Comparison of ENCODE assay signal across 10 cellular contexts in genomic region chr2:62412347-62412742, GRCh38.
DNase-seq lines count a peak whose midpoint lies in the region; FAIRE-seq and TF ChIP-seq lines count a peak whose summit lies in the region.
"Had no signal": no experiment of that assay in that cellular context is flagged by ENCODE, and none has a peak within 500 bp of the region (broad histone marks: within the 10 kb centered on the region; RNA-seq: fewer than 3 reads in every experiment).

No MANE protein-coding gene starts in this region.

- no peaks in the 10 kb centered on the region for H3K36me3 Mint-ChIP-seq in activated naive CD4-positive, alpha-beta T cell treated with anti-CD3 and anti-CD28 coated beads, Interleukin-2, amount 50 U/mL, for 24 hours
- H3K36me3 Mint-ChIP-seq in activated naive CD4-positive, alpha-beta T cell treated with anti-CD3 and anti-CD28 coated beads for 36 hours (ENCODE audit: low read depth), result no peaks in the 10 kb centered on the region

- intact Hi-C loops in activated naive CD4-positive, alpha-beta T cell treated with anti-CD3 and anti-CD28 coated beads for 36 hours (cut with micrococcal nuclease), result loop anchor here (1.0 to 5.0 kb wide), 4 partner anchors 105 to 494 kb away; no protein-coding TSS in a partner anchor

- H3K4me1 Mint-ChIP-seq in activated naive CD4-positive, alpha-beta T cell treated with anti-CD3 and anti-CD28 coated beads, Interleukin-2, amount 50 U/mL, for 24 hours, result no peaks in the 10 kb centered on the region
- peaks cover 3% of the 10 kb centered on the region for H3K4me1 Mint-ChIP-seq in activated naive CD4-positive, alpha-beta T cell treated with anti-CD3 and anti-CD28 coated beads for 36 hours (ENCODE audit: low read depth)
- H3K4me1 Mint-ChIP-seq: activated T-helper 17 cell treated with anti-CD3 and anti-CD28 coated beads, Interleukin-2, amount 50 U/mL, for 72 hours had no signal

- H3K4me3 ChIP-seq in astrocyte of the spinal cord (ENCODE audit: low read depth, low read length), result no peak overlapping the region
- H3K4me3 ChIP-seq: cardiac muscle cell had no signal

- no peak for DNase-seq in activated naive CD4-positive, alpha-beta T cell treated with anti-CD3 and anti-CD28 coated beads for 36 hours
- DNase-seq in astrocyte of the spinal cord (ENCODE audit: low read depth, low spot score), result peak; percentile 27
- peak; percentile 33 for DNase-seq in kidney tubule cell (ENCODE audit: low spot score)
- DNase-seq in urothelium cell line (ENCODE audit: low spot score), result peak; percentile 5
- no peak for DNase-seq in activated T-cell treated with anti-CD3 and anti-CD28 coated beads, Interleukin-2, amount 50 U/mL, for 48 hours
- no peak for DNase-seq in globus pallidus (ENCODE audit: low spot score)
- no peak for DNase-seq in activated CD4-positive, alpha-beta T cell treated with anti-CD3 and anti-CD28 coated beads, Interleukin-2, amount 50 U/mL, for 4 hours

- peak overlapping the region; percentile 80 for H3K27ac Mint-ChIP-seq in activated naive CD4-positive, alpha-beta T cell treated with anti-CD3 and anti-CD28 coated beads, Interleukin-2, amount 50 U/mL, for 24 hours
- H3K27ac Mint-ChIP-seq in activated naive CD4-positive, alpha-beta T cell treated with anti-CD3 and anti-CD28 coated beads for 36 hours, result no peak overlapping the region
- H3K27ac Mint-ChIP-seq: activated T-helper 17 cell treated with anti-CD3 and anti-CD28 coated beads, Interleukin-2, amount 50 U/mL, for 72 hours had no signal

- no peak for FAIRE-seq in urothelium cell line (lab: Jason Lieb, UNC)

- no peak overlapping the region for H3K4me3 Mint-ChIP-seq in activated naive CD4-positive, alpha-beta T cell treated with anti-CD3 and anti-CD28 coated beads, Interleukin-2, amount 50 U/mL, for 24 hours
- H3K4me3 Mint-ChIP-seq in activated naive CD4-positive, alpha-beta T cell treated with anti-CD3 and anti-CD28 coated beads for 36 hours, result no peak overlapping the region

- CTCF ChIA-PET in activated naive CD4-positive, alpha-beta T cell treated with anti-CD3 and anti-CD28 coated beads for 36 hours (lab: Charles Lee), result interaction anchor here (0.6 to 1.5 kb wide), 6 partner anchors 106 to 419 kb away, joined by 3 to 6 read pairs (median 4); no protein-coding TSS in a partner anchor

- no peaks in the 10 kb centered on the region for H3K9me3 Mint-ChIP-seq in activated naive CD4-positive, alpha-beta T cell treated with anti-CD3 and anti-CD28 coated beads, Interleukin-2, amount 50 U/mL, for 24 hours
- H3K9me3 Mint-ChIP-seq in activated naive CD4-positive, alpha-beta T cell treated with anti-CD3 and anti-CD28 coated beads for 36 hours, result no peaks in the 10 kb centered on the region
- H3K9me3 Mint-ChIP-seq: activated T-helper 17 cell treated with anti-CD3 and anti-CD28 coated beads, Interleukin-2, amount 50 U/mL, for 72 hours had no signal

- no peaks in the 10 kb centered on the region for H3K27me3 Mint-ChIP-seq in activated naive CD4-positive, alpha-beta T cell treated with anti-CD3 and anti-CD28 coated beads, Interleukin-2, amount 50 U/mL, for 24 hours
- peaks cover 2% of the 10 kb centered on the region for H3K27me3 Mint-ChIP-seq in activated naive CD4-positive, alpha-beta T cell treated with anti-CD3 and anti-CD28 coated beads for 36 hours (ENCODE audit: low read depth)
- H3K27me3 Mint-ChIP-seq: activated T-helper 17 cell treated with anti-CD3 and anti-CD28 coated beads, Interleukin-2, amount 50 U/mL, for 72 hours had no signal

- no peak for TF ChIP-seq CTCF in astrocyte of the spinal cord (IDR thresholded peaks at IDR 0.05; ENCODE audit: low read depth, low read length)

- in situ Hi-C loops in astrocyte of the spinal cord (cut with HindIII; ENCODE audit: low sequenced_read_pairs), result no loop called here

Comparison
In these comparisons a context has a peak if more than half of its experiments do, and no peak if none do; other contexts are left out.
1. DNase-seq: peak in astrocyte of the spinal cord (single experiment), kidney tubule cell (single experiment) and urothelium cell line (single experiment); none in activated naive CD4-positive, alpha-beta T cell treated with anti-CD3 and anti-CD28 coated beads for 36 hours (single experiment), activated T-cell treated with anti-CD3 and anti-CD28 coated beads, Interleukin-2, amount 50 U/mL, for 48 hours (0 of 2), globus pallidus (single experiment) and activated CD4-positive, alpha-beta T cell treated with anti-CD3 and anti-CD28 coated beads, Interleukin-2, amount 50 U/mL, for 4 hours (0 of 2).